ENCODE assay signal across 19 cellular contexts in the genomic region with DNA sequence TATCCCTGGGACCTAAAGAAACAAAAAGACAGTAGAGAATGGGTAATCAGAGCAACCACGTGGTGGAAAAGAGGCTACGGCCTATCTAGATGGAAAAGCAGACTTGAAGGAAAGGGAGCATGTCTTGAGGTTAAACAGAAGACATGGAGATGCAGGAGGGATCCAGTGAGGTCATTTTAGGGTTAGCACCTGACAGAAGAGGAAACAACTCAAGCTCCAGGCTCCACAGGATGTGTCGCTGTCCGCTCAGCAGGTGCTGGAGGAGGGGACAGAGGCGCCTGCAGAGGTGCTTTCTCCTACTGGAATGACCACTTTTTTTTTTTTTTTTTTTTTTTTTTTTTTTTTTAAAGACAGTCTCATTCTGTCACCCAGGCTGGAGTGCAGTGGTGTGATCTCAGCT. TPM values are rescaled to one million over a fixed set of nuclear protein-coding genes. Genes with fewer than 3 reads are reported as not detected.
DNase-seq lines count a peak whose midpoint lies in the region; ATAC-seq and TF ChIP-seq lines count a peak whose summit lies in the region.
"Had no signal": no experiment of that assay in that cellular context is flagged by ENCODE, and none has a peak within 500 bp of the region (broad histone marks: within the 10 kb centered on the region; RNA-seq: fewer than 3 reads in every experiment).

No MANE protein-coding gene starts in this region.

- no peaks in the 10 kb centered on the region for H3K9me3 Mint-ChIP-seq in activated CD8-positive, alpha-beta T cell treated with anti-CD3 and anti-CD28 coated beads, Interleukin-2, amount 10 ng/mL, durations not matched to agents 7 days and 5 days (ENCODE audit: insufficient read depth)
- no peaks in the 10 kb centered on the region for H3K9me3 Mint-ChIP-seq in immature natural killer cell
- no peaks in the 10 kb centered on the region for H3K9me3 Mint-ChIP-seq in type B pancreatic cell
- H3K9me3 Mint-ChIP-seq: stimulated activated memory B cell treated with anti-CD40 and anti-IgM and Interleukin-4, amounts not matched to agents 10 μg/mL and 1 μg/mL and 100 μg/mL, for 72 hours had no signal

- no peaks in the 10 kb centered on the region for H3K27me3 Mint-ChIP-seq in activated CD8-positive, alpha-beta T cell treated with anti-CD3 and anti-CD28 coated beads, Interleukin-2, amount 10 ng/mL, durations not matched to agents 7 days and 5 days (ENCODE audit: low read depth)
- H3K27me3 Mint-ChIP-seq in immature natural killer cell (ENCODE audit: low read depth in 3 of 3) (peaks cover 0 to 13% (median 8%) of the 10 kb centered on the region in 3 donors), type B pancreatic cell (peaks cover 10% of the 10 kb centered on the region)

- POLR2A ChIA-PET in activated CD8-positive, alpha-beta T cell treated with anti-CD3 and anti-CD28 coated beads, Interleukin-2, amount 10 ng/mL, durations not matched to agents 7 days and 5 days (lab: Charles Lee) = no interaction called here

- no peaks in the 10 kb centered on the region for H3K36me3 Mint-ChIP-seq in activated CD8-positive, alpha-beta T cell treated with anti-CD3 and anti-CD28 coated beads, Interleukin-2, amount 10 ng/mL, durations not matched to agents 7 days and 5 days (ENCODE audit: low read depth)
- H3K36me3 Mint-ChIP-seq in immature natural killer cell (no peaks in the 10 kb centered on the region), type B pancreatic cell (no peaks in the 10 kb centered on the region)
- H3K36me3 Mint-ChIP-seq: stimulated activated memory B cell treated with anti-CD40 and anti-IgM and Interleukin-4, amounts not matched to agents 10 μg/mL and 1 μg/mL and 100 μg/mL, for 72 hours had no signal

- CTCF ChIA-PET in activated CD8-positive, alpha-beta T cell treated with anti-CD3 and anti-CD28 coated beads, Interleukin-2, amount 10 ng/mL, durations not matched to agents 7 days and 5 days (lab: Charles Lee) = interaction anchor here (1.8 kb wide), 1 partner anchor 28 kb away, joined by 3 read pairs; no protein-coding TSS in a partner anchor

- peak; percentile 9 for DNase-seq in SIG-M5 treated with dmso at 0.1 percent for 504 hours (lab: John Stamatoyannopoulos, UW; ENCODE audit: unreplicated experiment)
- DNase-seq in SIG-M5 (lab: John Stamatoyannopoulos, UW) = no peak
- peak; percentile 10 for DNase-seq in LNCaP clone FGC (ENCODE audit: low read depth)
- peak; percentile 24 for DNase-seq in activated CD8-positive, alpha-beta T cell treated with anti-CD3 and anti-CD28 coated beads, Interleukin-2, amount 10 ng/mL, durations not matched to agents 7 days and 5 days
- peak; percentile 24 to 26 for DNase-seq in lung microvascular endothelial cell (ENCODE audit: low read depth in 2 of 2)
- DNase-seq in immature natural killer cell = no peak
- DNase-seq in type B pancreatic cell (ENCODE audit: extremely low spot score, unreplicated experiment) = no peak
- DNase-seq: activated effector memory CD4-positive, alpha-beta T cell treated with Interleukin-2 at 50 U/mL for 16 hours; DMS 273 treated with DMSO at 0.1 percent for 48 hours; heart left ventricle; NCI-H345; PC-3; stimulated activated CD4-positive, alpha-beta T cell treated with anti-CD3 and anti-CD28 coated beads, Interleukin-4, amount 100 ng/mL, for 4 hours; T-helper 17 cell; upper lobe of right lung had no signal

- TF ChIP-seq CTCF in LNCaP clone FGC (IDR thresholded peaks at IDR 0.05; ENCODE audit: control insufficient read depth, extremely low read depth, insufficient read depth) = no peak
- TF ChIP-seq CTCF in type B pancreatic cell (conservative IDR thresholded peaks at IDR 0.05) = no peak

- H3K27ac Mint-ChIP-seq in activated CD8-positive, alpha-beta T cell treated with anti-CD3 and anti-CD28 coated beads, Interleukin-2, amount 10 ng/mL, durations not matched to agents 7 days and 5 days = no peak overlapping the region
- no peak overlapping the region for H3K27ac Mint-ChIP-seq in immature natural killer cell
- no peak overlapping the region for H3K27ac Mint-ChIP-seq in type B pancreatic cell
- H3K27ac Mint-ChIP-seq: stimulated activated memory B cell treated with anti-CD40 and anti-IgM and Interleukin-4, amounts not matched to agents 10 μg/mL and 1 μg/mL and 100 μg/mL, for 72 hours; T-helper 17 cell had no signal

- no peak overlapping the region for H3K4me3 Mint-ChIP-seq in activated CD8-positive, alpha-beta T cell treated with anti-CD3 and anti-CD28 coated beads, Interleukin-2, amount 10 ng/mL, durations not matched to agents 7 days and 5 days
- H3K4me3 Mint-ChIP-seq in immature natural killer cell = no peak overlapping the region
- no peak overlapping the region for H3K4me3 Mint-ChIP-seq in type B pancreatic cell
- H3K4me3 Mint-ChIP-seq: stimulated activated memory B cell treated with anti-CD40 and anti-IgM and Interleukin-4, amounts not matched to agents 10 μg/mL and 1 μg/mL and 100 μg/mL, for 72 hours; T-helper 17 cell had no signal

- no peak overlapping the region for H3K4me3 ChIP-seq in LNCaP clone FGC (ENCODE audit: low read depth, low read length)
- H3K4me3 ChIP-seq: heart left ventricle, upper lobe of right lung had no signal

- H3K4me1 Mint-ChIP-seq in activated CD8-positive, alpha-beta T cell treated with anti-CD3 and anti-CD28 coated beads, Interleukin-2, amount 10 ng/mL, durations not matched to agents 7 days and 5 days (ENCODE audit: low read depth) = no peaks in the 10 kb centered on the region
- H3K4me1 Mint-ChIP-seq in immature natural killer cell (no peaks in the 10 kb centered on the region), type B pancreatic cell (ENCODE audit: unreplicated experiment) (peaks cover 7% of the 10 kb centered on the region)

- no peak for ATAC-seq in activated CD8-positive, alpha-beta T cell treated with anti-CD3 and anti-CD28 coated beads, Interleukin-2, amount 10 ng/mL, durations not matched to agents 7 days and 5 days
- no peak for ATAC-seq in GM21529 (IDR thresholded peaks at IDR 0.05; ENCODE audit: unreplicated experiment)
- ATAC-seq: heart left ventricle; PC-3; sciatic nerve; stimulated activated memory B cell treated with anti-CD40 and anti-IgM and Interleukin-4, amounts not matched to agents 10 μg/mL and 1 μg/mL and 100 μg/mL, for 72 hours; T-helper 17 cell; upper lobe of right lung had no signal

RNA-seq across cellular contexts. Expression of gene CLEC3A, which starts 47.5 kb away (rescaled TPM):
- not detected for total RNA-seq in activated CD8-positive, alpha-beta T cell treated with anti-CD3 and anti-CD28 coated beads, Interleukin-2, amount 10 ng/mL, durations not matched to agents 7 days and 5 days
- total RNA-seq in lung microvascular endothelial cell (not detected in 2 replicates), type B pancreatic cell (ENCODE audit: low replicate concordance) (not detected in 2 replicates)
- polyA plus RNA-seq in immature natural killer cell = not detected
- total RNA-seq: heart left ventricle, lower leg skin, PC-3, sciatic nerve, T-helper 17 cell, upper lobe of right lung had no signal
- polyA plus RNA-seq: heart left ventricle had no signal

Comparison
In these comparisons a context has a peak if more than half of its experiments do, and no peak if none do; other contexts are left out.
1. DNase-seq: peak in SIG-M5 treated with dmso at 0.1 percent for 504 hours (single experiment), LNCaP clone FGC (single experiment), activated CD8-positive, alpha-beta T cell treated with anti-CD3 and anti-CD28 coated beads, Interleukin-2, amount 10 ng/mL, durations not matched to agents 7 days and 5 days (single experiment) and lung microvascular endothelial cell (2 of 2); none in SIG-M5 (single experiment), immature natural killer cell (0 of 3) and type B pancreatic cell (single experiment).